ENCODE assay signal across 14 cellular contexts in genomic region chr17:1169471-1169908, GRCh38.
"Had no signal": no experiment of that assay in that cellular context is flagged by ENCODE, and none has a peak within 500 bp of the region (broad histone marks: within the 10 kb centered on the region; RNA-seq: fewer than 3 reads in every experiment).

No MANE protein-coding gene starts in this region.

- H3K27me3 ChIP-seq: breast epithelium, ovary, thyroid gland had no signal

- H3K27ac ChIP-seq: breast epithelium, ovary, thyroid gland had no signal

- DNase-seq: activated CD4-positive, alpha-beta T cell treated with anti-CD3 and anti-CD28 coated beads for 4 hours; activated CD8-positive, alpha-beta T cell treated with anti-CD3 and anti-CD28 coated beads for 36 hours; activated effector memory CD4-positive, alpha-beta T cell treated with Interleukin-2 at 50 U/mL for 16 hours; activated T-cell treated with anti-CD3 and anti-CD28 coated beads, Interleukin-2, amount 50 U/mL, for 4 hours; amniotic stem cell; dermis blood vessel endothelial cell; left ventricle myocardium inferior; natural killer cell; ovary; T-helper 2 cell; thyroid gland had no signal

- H3K4me1 ChIP-seq: breast epithelium had no signal

- H3K36me3 ChIP-seq: breast epithelium, left ventricle myocardium inferior, ovary, thyroid gland had no signal

- H3K9me3 ChIP-seq: breast epithelium, left ventricle myocardium inferior, ovary, thyroid gland had no signal

- ATAC-seq: activated CD8-positive, alpha-beta T cell treated with anti-CD3 and anti-CD28 coated beads for 36 hours; activated T-cell treated with anti-CD3 and anti-CD28 coated beads, Interleukin-2, amount 50 U/mL, for 4 hours; natural killer cell; stimulated activated memory B cell treated with anti-CD40 and anti-IgM and Interleukin-4, amounts not matched to agents 10 μg/mL and 1 μg/mL and 100 μg/mL, for 72 hours; WTC11 had no signal

- H3K4me3 ChIP-seq: breast epithelium, left ventricle myocardium inferior, ovary, thyroid gland had no signal
